Comparison of ENCODE assay signal across 20 cellular contexts in the genomic region with DNA sequence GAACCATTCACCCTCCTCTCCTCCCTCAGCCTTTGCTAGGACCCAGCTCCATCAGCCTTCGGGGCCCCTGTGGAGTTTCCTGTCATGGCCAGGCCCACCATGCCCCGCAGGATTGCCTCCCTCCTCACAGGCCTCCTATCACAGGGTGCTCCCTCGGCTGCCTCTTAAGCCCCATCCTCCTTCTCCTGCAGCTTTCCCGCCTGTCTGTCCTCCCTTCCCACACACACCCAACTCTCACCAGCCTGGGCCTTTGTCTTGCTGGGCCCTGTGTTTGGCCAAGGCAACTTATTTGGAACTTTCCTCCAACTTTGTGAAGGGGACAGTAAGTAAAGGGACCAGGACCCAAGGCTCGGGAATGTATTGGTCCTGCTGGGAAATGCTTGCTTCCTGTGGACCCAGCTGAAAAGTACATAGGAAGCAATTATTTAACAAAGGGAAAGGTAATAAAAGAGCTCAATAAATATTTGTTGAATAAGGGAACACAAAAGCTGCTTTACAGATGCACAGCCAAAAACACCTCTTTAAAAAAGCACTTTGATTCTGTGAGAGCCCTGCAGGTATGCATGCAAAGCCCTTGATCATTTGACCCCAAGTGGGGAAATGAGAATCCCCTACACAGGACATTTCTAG. TPM values are rescaled to one million over a fixed set of nuclear protein-coding genes. Genes with fewer than 3 reads are reported as not detected.
DNase-seq lines count a peak whose midpoint lies in the region; ATAC-seq, FAIRE-seq and TF ChIP-seq lines count a peak whose summit lies in the region.
"Had no signal": no experiment of that assay in that cellular context is flagged by ENCODE, and none has a peak within 500 bp of the region (broad histone marks: within the 10 kb centered on the region; RNA-seq: fewer than 3 reads in every experiment).

No MANE protein-coding gene starts in this region.

- CTCF ChIA-PET in HepG2 (lab: Yijun Ruan, JAX; ENCODE audit: low intra/inter-chr PET ratio, low total read pairs) = no interaction called here

- POLR2A ChIA-PET in HepG2 (lab: Yijun Ruan, JAX) = no interaction called here

- no peaks in the 10 kb centered on the region for H3K79me2 ChIP-seq in HepG2 (ENCODE audit: insufficient read depth, low read length)

- no peak for FAIRE-seq in HepG2 (lab: Jason Lieb, UNC)

- H3K4me1 ChIP-seq in HepG2 (ENCODE audit: insufficient read depth, low read length) = peaks cover 28% of the 10 kb centered on the region
- H3K4me1 ChIP-seq: vagina had no signal

- H3K4me3 ChIP-seq in HepG2 (replicated peaks in 1 of 3; ENCODE audit: insufficient read depth in 1 of 3, low read depth in 2 of 3, low read length in 3 of 3) = peak overlapping the region in 1 of 3 experiments; percentile 19; a peak in 1 of 6 replicates
- H3K4me3 ChIP-seq: SK-N-MC, vagina had no signal

- H2AFZ ChIP-seq in HepG2 (ENCODE audit: low read length) = no peak overlapping the region

- no peaks in the 10 kb centered on the region for H3K36me3 ChIP-seq in HepG2 (replicated peaks in 1 of 2; ENCODE audit: control insufficient read depth in 1 of 2, insufficient read depth in 2 of 2, low read length in 2 of 2)
- H3K36me3 ChIP-seq: vagina had no signal

- intact Hi-C loops in HepG2 (cut with micrococcal nuclease; ENCODE audit: unreplicated experiment) = no loop called here

- no peak for TF ChIP-seq POLR2A in HepG2 (IDR thresholded peaks at IDR 0.05; ENCODE audit: insufficient read depth in 1 of 2, low read depth in 2 of 2, low read length in 2 of 2)

- TF ChIP-seq RAD21 in HepG2 (CRISPR knock-in tag; IDR thresholded peaks at IDR 0.05) = no peak

- H3K4me2 ChIP-seq in HepG2 (ENCODE audit: low read depth, low read length) = peak overlapping the region; percentile 44; the same call in 1 of the 2 replicates

- in situ Hi-C loops in HepG2 (cut with HindIII; ENCODE audit: extremely low pct_ligation_motif_present, low pct_unique_long_range_greater_than_20kb) = no loop called here

- 11% methylated on average over 4 of the region's 5 CpGs for WGBS in HepG2 (ENCODE audit: low lambda C conversion rate)

- H3K9ac ChIP-seq in HepG2 (ENCODE audit: insufficient read depth, low read depth, low read length) = no peak overlapping the region

- no TSS peak for BruUV-seq in HepG2 (replicated peaks; lab: Mats Ljungman, UMichigan)

- no peaks in the 10 kb centered on the region for H4K20me1 ChIP-seq in HepG2 (ENCODE audit: insufficient read depth, low read length)

- no peak overlapping the region for H3K27ac ChIP-seq in HepG2 (ENCODE audit: extremely low read length, insufficient read depth, low read length)
- H3K27ac ChIP-seq: SK-N-MC, vagina had no signal

- H3K27me3 ChIP-seq in HepG2 (ENCODE audit: control insufficient read depth in 1 of 2, insufficient read depth in 2 of 2, low read length in 2 of 2) = peaks cover 0 to 1% of the 10 kb centered on the region in 2 experiments; a peak in 1 of 5 replicates
- H3K27me3 ChIP-seq: vagina had no signal

- TF ChIP-seq EP300 in HepG2 (IDR thresholded peaks at IDR 0.05; ENCODE audit: low read depth in 2 of 2, low read length in 2 of 2) = no peak
- TF ChIP-seq EP300 in HepG2 (CRISPR knock-in tag; IDR thresholded peaks at IDR 0.05; ENCODE audit: borderline replicate concordance) = no peak

- no peak; the same call in 2 of the 3 replicates for ATAC-seq in HepG2
- ATAC-seq: naive thymus-derived CD8-positive, alpha-beta T cell had no signal

- DNase-seq in activated CD8-positive, alpha-beta memory T cell treated with anti-CD3 and anti-CD28 coated beads, Interleukin-2, amount 50 U/mL, for 48 hours = peak; percentile 20
- no peak for DNase-seq in activated CD8-positive, alpha-beta memory T cell treated with anti-CD3 and anti-CD28 coated beads, Interleukin-2, amount 50 U/mL, for 4 hours
- DNase-seq in NCI-H69 (lab: John Stamatoyannopoulos, UW) (peak; percentile 81), HepG2 (ENCODE audit: low spot score) (peak; percentile 12), ureter (ENCODE audit: low spot score) (peak; percentile 30), NCI-H1105 treated with DMSO at 0.1 percent for 48 hours (lab: John Stamatoyannopoulos, UW) (no peak), NOMO-1 (lab: John Stamatoyannopoulos, UW; ENCODE audit: unreplicated experiment in 2 of 2) (no peak)
- DNase-seq in activated T-cell treated with anti-CD3 and anti-CD28 coated beads, Interleukin-2, amount 50 U/mL, for 1 hour = no peak
- DNase-seq: activated CD4-positive, CD25-positive, alpha-beta regulatory T cell treated with anti-CD3 and anti-CD28 coated beads, Interleukin-2, amount 50 U/mL, for 72 hours; CD4-positive, alpha-beta memory T cell; erythroblast; foreskin melanocyte; GOT3; KBM-7; mesendoderm; naive thymus-derived CD8-positive, alpha-beta T cell; stimulated activated CD4-positive, alpha-beta T cell treated with anti-CD3 and anti-CD28 coated beads, Interleukin-2, amount 100 ng/mL, for 24 hours; T-helper 9 cell had no signal

- no peaks in the 10 kb centered on the region for H3K9me3 ChIP-seq in HepG2 (ENCODE audit: low read length)
- H3K9me3 ChIP-seq: vagina had no signal

- TF ChIP-seq CTCF in HepG2 (CRISPR knock-in tag; IDR thresholded peaks at IDR 0.05) = no peak

TF ChIP-seq in HepG2, 621 proteins besides CTCF, POLR2A, EP300 and RAD21:
- TF ChIP-seq NCOA2 (CRISPR knock-in tag; IDR thresholded peaks at IDR 0.05) (peak; percentile 25; the same call in 1 of the 2 replicates), SOX13 (IDR thresholded peaks at IDR 0.05) (no peak), SOX13 (CRISPR knock-in tag; conservative IDR thresholded peaks at IDR 0.05 in 1 of 2, IDR thresholded peaks at IDR 0.05 in 1 of 2) (peak in 1 of 2 experiments; percentile 42; a peak in 1 of 4 replicates), ATM (IDR thresholded peaks at IDR 0.05; ENCODE audit: borderline replicate concordance) (no peak), ZEB1 (IDR thresholded peaks at IDR 0.05; ENCODE audit: insufficient replicate concordance, low read depth) (no peak), CAMTA2 (CRISPR knock-in tag; IDR thresholded peaks at IDR 0.05; ENCODE audit: borderline replicate concordance) (no peak)
- TF ChIP-seq, protein P1, sequence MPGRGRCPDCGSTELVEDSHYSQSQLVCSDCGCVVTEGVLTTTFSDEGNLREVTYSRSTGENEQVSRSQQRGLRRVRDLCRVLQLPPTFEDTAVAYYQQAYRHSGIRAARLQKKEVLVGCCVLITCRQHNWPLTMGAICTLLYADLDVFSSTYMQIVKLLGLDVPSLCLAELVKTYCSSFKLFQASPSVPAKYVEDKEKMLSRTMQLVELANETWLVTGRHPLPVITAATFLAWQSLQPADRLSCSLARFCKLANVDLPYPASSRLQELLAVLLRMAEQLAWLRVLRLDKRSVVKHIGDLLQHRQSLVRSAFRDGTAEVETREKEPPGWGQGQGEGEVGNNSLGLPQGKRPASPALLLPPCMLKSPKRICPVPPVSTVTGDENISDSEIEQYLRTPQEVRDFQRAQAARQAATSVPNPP (CRISPR knock-in tag; IDR thresholded peaks at IDR 0.05) = no peak
- TF ChIP-seq, protein P2, sequence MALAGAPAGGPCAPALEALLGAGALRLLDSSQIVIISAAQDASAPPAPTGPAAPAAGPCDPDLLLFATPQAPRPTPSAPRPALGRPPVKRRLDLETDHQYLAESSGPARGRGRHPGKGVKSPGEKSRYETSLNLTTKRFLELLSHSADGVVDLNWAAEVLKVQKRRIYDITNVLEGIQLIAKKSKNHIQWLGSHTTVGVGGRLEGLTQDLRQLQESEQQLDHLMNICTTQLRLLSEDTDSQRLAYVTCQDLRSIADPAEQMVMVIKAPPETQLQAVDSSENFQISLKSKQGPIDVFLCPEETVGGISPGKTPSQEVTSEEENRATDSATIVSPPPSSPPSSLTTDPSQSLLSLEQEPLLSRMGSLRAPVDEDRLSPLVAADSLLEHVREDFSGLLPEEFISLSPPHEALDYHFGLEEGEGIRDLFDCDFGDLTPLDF (CRISPR knock-in tag; IDR thresholded peaks at IDR 0.05) = no peak

RNA-seq across cellular contexts. Expression of a gene that starts 31.5 kb away (rescaled TPM):
- total RNA-seq in HepG2 (2016; rRNA removed; fragmentation: Illumina TruSeq; extraction: Trizol) (0.02 and 0.04 TPM in 2 replicates), ureter (9.8 TPM)
- total RNA-seq in HepG2 (2016; cell fraction: cytosol; rRNA removed; fragmentation: Illumina TruSeq; extraction: Trizol; ENCODE audit: low read depth) = not detected in 2 replicates
- total RNA-seq in HepG2 (2016; cell fraction: insoluble cytoplasmic fraction; rRNA removed; fragmentation: Illumina TruSeq; extraction: Trizol) = 0.04 TPM in 1 of 2 replicates, not detected in the other
- 0.03 TPM in 1 of 2 replicates, not detected in the other for total RNA-seq in HepG2 (2016; cell fraction: membrane; rRNA removed; fragmentation: Illumina TruSeq; extraction: Trizol)
- 0.06 TPM in 1 of 2 replicates, not detected in the other for total RNA-seq in HepG2 (2016; cell fraction: nucleus; rRNA removed; fragmentation: Illumina TruSeq; extraction: Trizol)
- polyA plus RNA-seq in HepG2 (2011; rRNA removed) = 0.30 and 0.38 TPM in 2 replicates
- polyA plus RNA-seq in HepG2 (2011; cell fraction: cytosol; rRNA removed) = 0.28 and 0.33 TPM in 2 replicates
- polyA plus RNA-seq in HepG2 (2011; cell fraction: nucleus; rRNA removed) = 0.26 and 0.35 TPM in 2 replicates
- 0.05 and 0.21 TPM in 2 replicates for polyA plus RNA-seq in HepG2 (2012)
- polyA plus RNA-seq in HepG2 (2016; cell fraction: cytosol; fragmentation: Illumina TruSeq; extraction: Trizol; ENCODE audit: low read depth) = not detected in 2 replicates
- 0.03 and 0.04 TPM in 2 replicates for polyA plus RNA-seq in HepG2 (2016; cell fraction: insoluble cytoplasmic fraction; fragmentation: Illumina TruSeq; extraction: Trizol; ENCODE audit: low read depth)
- polyA plus RNA-seq in HepG2 (2016; cell fraction: membrane; fragmentation: Illumina TruSeq; extraction: Trizol; ENCODE audit: low read depth) = not detected in 2 replicates
- not detected in 2 replicates for polyA plus RNA-seq in HepG2 (2016; cell fraction: nucleus; fragmentation: Illumina TruSeq; extraction: Trizol; ENCODE audit: insufficient read depth, low read depth)
- polyA minus RNA-seq in HepG2 (2011; rRNA and poly(A)+ RNA removed; ENCODE audit: low replicate concordance) = 1.3 and 2.5 TPM in 2 replicates
- 0.88 and 0.99 TPM in 2 replicates for polyA minus RNA-seq in HepG2 (2011; cell fraction: cytosol; rRNA and poly(A)+ RNA removed)
- 1.3 and 1.4 TPM in 2 replicates for polyA minus RNA-seq in HepG2 (2011; cell fraction: nucleus; rRNA and poly(A)+ RNA removed)

Comparison
In these comparisons a context has a peak if more than half of its experiments do, and no peak if none do; other contexts are left out.
1. DNase-seq: peak in activated CD8-positive, alpha-beta memory T cell treated with anti-CD3 and anti-CD28 coated beads, Interleukin-2, amount 50 U/mL, for 48 hours (single experiment), NCI-H69 (single experiment), HepG2 (single experiment) and ureter (single experiment); none in activated CD8-positive, alpha-beta memory T cell treated with anti-CD3 and anti-CD28 coated beads, Interleukin-2, amount 50 U/mL, for 4 hours (single experiment), NCI-H1105 treated with DMSO at 0.1 percent for 48 hours (single experiment), activated T-cell treated with anti-CD3 and anti-CD28 coated beads, Interleukin-2, amount 50 U/mL, for 1 hour (single experiment) and NOMO-1 (0 of 2).
2. RNA of a gene that starts 31.5 kb away (total RNA-seq): 9.8 TPM in ureter (single experiment); 0.02 to 0.06 TPM in HepG2; every median in the first group is over 10 times any median in the second.